2 cellular contexts compared by ENCODE assay signal in the genomic region with DNA sequence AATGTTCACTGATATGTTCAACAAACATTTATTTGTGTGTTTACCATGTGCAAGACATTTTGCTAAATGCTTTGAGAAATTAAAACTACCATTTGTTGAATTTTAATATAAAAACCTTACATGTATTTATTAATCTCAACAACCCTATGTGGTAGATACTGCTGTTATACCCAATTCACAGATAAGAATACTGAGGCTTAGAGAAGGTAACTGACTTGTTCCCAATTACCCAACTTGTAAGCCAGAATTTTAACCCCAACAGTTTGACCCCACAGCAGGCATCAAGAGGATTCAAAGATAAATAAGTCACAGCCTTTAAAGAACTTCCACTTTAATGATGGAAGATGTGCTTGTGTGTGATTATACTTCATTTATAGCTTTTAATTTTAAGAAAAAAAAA.
TF ChIP-seq lines count a peak whose summit lies in the region.

No MANE protein-coding gene starts in this region.

TF ChIP-seq in HepG2, 621 proteins besides CTCF, POLR2A, EP300 and RAD21:
- TF ChIP-seq ZNF629 (CRISPR knock-in tag; conservative IDR thresholded peaks at IDR 0.05) (peak; percentile 83), CHD4 (IDR thresholded peaks at IDR 0.05; ENCODE audit: borderline replicate concordance, low read length) (peak; percentile 27; the same call in 1 of the 2 replicates), ZNF552 (CRISPR knock-in tag; IDR thresholded peaks at IDR 0.05; ENCODE audit: borderline replicate concordance) (no peak)

TF ChIP-seq in K562, 482 proteins besides CTCF, POLR2A, EP300 and RAD21 (continues in another document):
- TF ChIP-seq BCOR (IDR thresholded peaks at IDR 0.05), result peak; percentile 80
- TF ChIP-seq, protein P1, sequence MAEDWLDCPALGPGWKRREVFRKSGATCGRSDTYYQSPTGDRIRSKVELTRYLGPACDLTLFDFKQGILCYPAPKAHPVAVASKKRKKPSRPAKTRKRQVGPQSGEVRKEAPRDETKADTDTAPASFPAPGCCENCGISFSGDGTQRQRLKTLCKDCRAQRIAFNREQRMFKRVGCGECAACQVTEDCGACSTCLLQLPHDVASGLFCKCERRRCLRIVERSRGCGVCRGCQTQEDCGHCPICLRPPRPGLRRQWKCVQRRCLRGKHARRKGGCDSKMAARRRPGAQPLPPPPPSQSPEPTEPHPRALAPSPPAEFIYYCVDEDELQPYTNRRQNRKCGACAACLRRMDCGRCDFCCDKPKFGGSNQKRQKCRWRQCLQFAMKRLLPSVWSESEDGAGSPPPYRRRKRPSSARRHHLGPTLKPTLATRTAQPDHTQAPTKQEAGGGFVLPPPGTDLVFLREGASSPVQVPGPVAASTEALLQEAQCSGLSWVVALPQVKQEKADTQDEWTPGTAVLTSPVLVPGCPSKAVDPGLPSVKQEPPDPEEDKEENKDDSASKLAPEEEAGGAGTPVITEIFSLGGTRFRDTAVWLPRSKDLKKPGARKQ (CRISPR knock-in tag; IDR thresholded peaks at IDR 0.05), result no peak
- no peak for TF ChIP-seq HNRNPK (IDR thresholded peaks at IDR 0.05; ENCODE audit: low read depth, low read length, poor library complexity, severe bottlenecking)
- peak; percentile 92 for TF ChIP-seq RBM25 (IDR thresholded peaks at IDR 0.05; ENCODE audit: low read depth, low read length, severe bottlenecking)
- TF ChIP-seq SAFB2 (IDR thresholded peaks at IDR 0.05; ENCODE audit: borderline replicate concordance, low read depth, low read length, severe bottlenecking), result no peak
- 0 out of 4 replicates have a peak, but pooled peaks of 1 of the 2 experiments have one; percentile 20 for TF ChIP-seq RCOR1 (IDR thresholded peaks at IDR 0.05; ENCODE audit: borderline replicate concordance in 1 of 2, low read depth in 2 of 2, low read length in 2 of 2)
- no peak for TF ChIP-seq ZBTB1 (CRISPR knock-in tag; IDR thresholded peaks at IDR 0.05; ENCODE audit: borderline replicate concordance, low read depth)
- peak in 1 of 2 experiments; percentile 67; a peak in 2 of 4 replicates for TF ChIP-seq KDM1A (IDR thresholded peaks at IDR 0.05)
- no peak for TF ChIP-seq ZNF830 (CRISPR knock-in tag; IDR thresholded peaks at IDR 0.05)
- no peak for TF ChIP-seq HEY1 (CRISPR knock-in tag; IDR thresholded peaks at IDR 0.05; ENCODE audit: borderline replicate concordance)
- TF ChIP-seq, protein P2, sequence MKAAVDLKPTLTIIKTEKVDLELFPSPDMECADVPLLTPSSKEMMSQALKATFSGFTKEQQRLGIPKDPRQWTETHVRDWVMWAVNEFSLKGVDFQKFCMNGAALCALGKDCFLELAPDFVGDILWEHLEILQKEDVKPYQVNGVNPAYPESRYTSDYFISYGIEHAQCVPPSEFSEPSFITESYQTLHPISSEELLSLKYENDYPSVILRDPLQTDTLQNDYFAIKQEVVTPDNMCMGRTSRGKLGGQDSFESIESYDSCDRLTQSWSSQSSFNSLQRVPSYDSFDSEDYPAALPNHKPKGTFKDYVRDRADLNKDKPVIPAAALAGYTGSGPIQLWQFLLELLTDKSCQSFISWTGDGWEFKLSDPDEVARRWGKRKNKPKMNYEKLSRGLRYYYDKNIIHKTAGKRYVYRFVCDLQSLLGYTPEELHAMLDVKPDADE (conservative IDR thresholded peaks at IDR 0.05; ENCODE audit: control insufficient read depth, low read depth, low read length), result no peak
- no peak for TF ChIP-seq ZNF764 (CRISPR knock-in tag; IDR thresholded peaks at IDR 0.05; ENCODE audit: low read depth)
- TF ChIP-seq, protein P3, sequence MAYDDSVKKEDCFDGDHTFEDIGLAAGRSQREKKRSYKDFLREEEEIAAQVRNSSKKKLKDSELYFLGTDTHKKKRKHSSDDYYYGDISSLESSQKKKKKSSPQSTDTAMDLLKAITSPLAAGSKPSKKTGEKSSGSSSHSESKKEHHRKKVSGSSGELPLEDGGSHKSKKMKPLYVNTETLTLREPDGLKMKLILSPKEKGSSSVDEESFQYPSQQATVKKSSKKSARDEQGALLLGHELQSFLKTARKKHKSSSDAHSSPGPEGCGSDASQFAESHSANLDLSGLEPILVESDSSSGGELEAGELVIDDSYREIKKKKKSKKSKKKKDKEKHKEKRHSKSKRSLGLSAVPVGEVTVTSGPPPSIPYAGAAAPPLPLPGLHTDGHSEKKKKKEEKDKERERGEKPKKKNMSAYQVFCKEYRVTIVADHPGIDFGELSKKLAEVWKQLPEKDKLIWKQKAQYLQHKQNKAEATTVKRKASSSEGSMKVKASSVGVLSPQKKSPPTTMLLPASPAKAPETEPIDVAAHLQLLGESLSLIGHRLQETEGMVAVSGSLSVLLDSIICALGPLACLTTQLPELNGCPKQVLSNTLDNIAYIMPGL (CRISPR knock-in tag; IDR thresholded peaks at IDR 0.05), result no peak
- no peak for TF ChIP-seq POLR2B (IDR thresholded peaks at IDR 0.05; ENCODE audit: low read depth, partially characterized antibody)
- peak; percentile 82 for TF ChIP-seq ADNP (tag; IDR thresholded peaks at IDR 0.05)
- no peak for TF ChIP-seq NR3C1 (CRISPR knock-in tag; IDR thresholded peaks at IDR 0.05)
- TF ChIP-seq, protein P4, sequence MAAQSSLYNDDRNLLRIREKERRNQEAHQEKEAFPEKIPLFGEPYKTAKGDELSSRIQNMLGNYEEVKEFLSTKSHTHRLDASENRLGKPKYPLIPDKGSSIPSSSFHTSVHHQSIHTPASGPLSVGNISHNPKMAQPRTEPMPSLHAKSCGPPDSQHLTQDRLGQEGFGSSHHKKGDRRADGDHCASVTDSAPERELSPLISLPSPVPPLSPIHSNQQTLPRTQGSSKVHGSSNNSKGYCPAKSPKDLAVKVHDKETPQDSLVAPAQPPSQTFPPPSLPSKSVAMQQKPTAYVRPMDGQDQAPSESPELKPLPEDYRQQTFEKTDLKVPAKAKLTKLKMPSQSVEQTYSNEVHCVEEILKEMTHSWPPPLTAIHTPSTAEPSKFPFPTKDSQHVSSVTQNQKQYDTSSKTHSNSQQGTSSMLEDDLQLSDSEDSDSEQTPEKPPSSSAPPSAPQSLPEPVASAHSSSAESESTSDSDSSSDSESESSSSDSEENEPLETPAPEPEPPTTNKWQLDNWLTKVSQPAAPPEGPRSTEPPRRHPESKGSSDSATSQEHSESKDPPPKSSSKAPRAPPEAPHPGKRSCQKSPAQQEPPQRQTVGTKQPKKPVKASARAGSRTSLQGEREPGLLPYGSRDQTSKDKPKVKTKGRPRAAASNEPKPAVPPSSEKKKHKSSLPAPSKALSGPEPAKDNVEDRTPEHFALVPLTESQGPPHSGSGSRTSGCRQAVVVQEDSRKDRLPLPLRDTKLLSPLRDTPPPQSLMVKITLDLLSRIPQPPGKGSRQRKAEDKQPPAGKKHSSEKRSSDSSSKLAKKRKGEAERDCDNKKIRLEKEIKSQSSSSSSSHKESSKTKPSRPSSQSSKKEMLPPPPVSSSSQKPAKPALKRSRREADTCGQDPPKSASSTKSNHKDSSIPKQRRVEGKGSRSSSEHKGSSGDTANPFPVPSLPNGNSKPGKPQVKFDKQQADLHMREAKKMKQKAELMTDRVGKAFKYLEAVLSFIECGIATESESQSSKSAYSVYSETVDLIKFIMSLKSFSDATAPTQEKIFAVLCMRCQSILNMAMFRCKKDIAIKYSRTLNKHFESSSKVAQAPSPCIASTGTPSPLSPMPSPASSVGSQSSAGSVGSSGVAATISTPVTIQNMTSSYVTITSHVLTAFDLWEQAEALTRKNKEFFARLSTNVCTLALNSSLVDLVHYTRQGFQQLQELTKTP (IDR thresholded peaks at IDR 0.05; ENCODE audit: low read depth in 1 of 2, partially characterized antibody in 2 of 2), result no peak
- no peak for TF ChIP-seq FUS (optimal IDR thresholded peaks at IDR 0.05; ENCODE audit: low read depth, low read length)
- no peak for TF ChIP-seq PHB (CRISPR knock-in tag; IDR thresholded peaks at IDR 0.05)
- TF ChIP-seq, protein P5, sequence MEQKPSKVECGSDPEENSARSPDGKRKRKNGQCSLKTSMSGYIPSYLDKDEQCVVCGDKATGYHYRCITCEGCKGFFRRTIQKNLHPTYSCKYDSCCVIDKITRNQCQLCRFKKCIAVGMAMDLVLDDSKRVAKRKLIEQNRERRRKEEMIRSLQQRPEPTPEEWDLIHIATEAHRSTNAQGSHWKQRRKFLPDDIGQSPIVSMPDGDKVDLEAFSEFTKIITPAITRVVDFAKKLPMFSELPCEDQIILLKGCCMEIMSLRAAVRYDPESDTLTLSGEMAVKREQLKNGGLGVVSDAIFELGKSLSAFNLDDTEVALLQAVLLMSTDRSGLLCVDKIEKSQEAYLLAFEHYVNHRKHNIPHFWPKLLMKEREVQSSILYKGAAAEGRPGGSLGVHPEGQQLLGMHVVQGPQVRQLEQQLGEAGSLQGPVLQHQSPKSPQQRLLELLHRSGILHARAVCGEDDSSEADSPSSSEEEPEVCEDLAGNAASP (IDR thresholded peaks at IDR 0.05), result no peak
- TF ChIP-seq, protein P6, sequence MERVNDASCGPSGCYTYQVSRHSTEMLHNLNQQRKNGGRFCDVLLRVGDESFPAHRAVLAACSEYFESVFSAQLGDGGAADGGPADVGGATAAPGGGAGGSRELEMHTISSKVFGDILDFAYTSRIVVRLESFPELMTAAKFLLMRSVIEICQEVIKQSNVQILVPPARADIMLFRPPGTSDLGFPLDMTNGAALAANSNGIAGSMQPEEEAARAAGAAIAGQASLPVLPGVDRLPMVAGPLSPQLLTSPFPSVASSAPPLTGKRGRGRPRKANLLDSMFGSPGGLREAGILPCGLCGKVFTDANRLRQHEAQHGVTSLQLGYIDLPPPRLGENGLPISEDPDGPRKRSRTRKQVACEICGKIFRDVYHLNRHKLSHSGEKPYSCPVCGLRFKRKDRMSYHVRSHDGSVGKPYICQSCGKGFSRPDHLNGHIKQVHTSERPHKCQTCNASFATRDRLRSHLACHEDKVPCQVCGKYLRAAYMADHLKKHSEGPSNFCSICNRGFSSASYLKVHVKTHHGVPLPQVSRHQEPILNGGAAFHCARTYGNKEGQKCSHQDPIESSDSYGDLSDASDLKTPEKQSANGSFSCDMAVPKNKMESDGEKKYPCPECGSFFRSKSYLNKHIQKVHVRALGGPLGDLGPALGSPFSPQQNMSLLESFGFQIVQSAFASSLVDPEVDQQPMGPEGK (CRISPR knock-in tag; IDR thresholded peaks at IDR 0.05; ENCODE audit: borderline replicate concordance), result no peak
- no peak for TF ChIP-seq ZNF140 (CRISPR knock-in tag; IDR thresholded peaks at IDR 0.05)
- no peak for TF ChIP-seq ESRRB (CRISPR knock-in tag; IDR thresholded peaks at IDR 0.05; ENCODE audit: borderline replicate concordance)
- TF ChIP-seq HNRNPH1 (optimal IDR thresholded peaks at IDR 0.05; ENCODE audit: low read depth, low read length), result no peak
- TF ChIP-seq HCFC1 (IDR thresholded peaks at IDR 0.05; ENCODE audit: low read depth, low read length), result no peak
- TF ChIP-seq ZNF121 (CRISPR knock-in tag; conservative IDR thresholded peaks at IDR 0.05), result no peak
- TF ChIP-seq, protein P7, sequence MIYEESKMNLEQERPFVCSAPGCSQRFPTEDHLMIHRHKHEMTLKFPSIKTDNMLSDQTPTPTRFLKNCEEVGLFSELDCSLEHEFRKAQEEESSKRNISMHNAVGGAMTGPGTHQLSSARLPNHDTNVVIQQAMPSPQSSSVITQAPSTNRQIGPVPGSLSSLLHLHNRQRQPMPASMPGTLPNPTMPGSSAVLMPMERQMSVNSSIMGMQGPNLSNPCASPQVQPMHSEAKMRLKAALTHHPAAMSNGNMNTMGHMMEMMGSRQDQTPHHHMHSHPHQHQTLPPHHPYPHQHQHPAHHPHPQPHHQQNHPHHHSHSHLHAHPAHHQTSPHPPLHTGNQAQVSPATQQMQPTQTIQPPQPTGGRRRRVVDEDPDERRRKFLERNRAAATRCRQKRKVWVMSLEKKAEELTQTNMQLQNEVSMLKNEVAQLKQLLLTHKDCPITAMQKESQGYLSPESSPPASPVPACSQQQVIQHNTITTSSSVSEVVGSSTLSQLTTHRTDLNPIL (CRISPR knock-in tag; IDR thresholded peaks at IDR 0.05), result no peak
